ENCODE assay signal across 25 cellular contexts in genomic region chr1:29120367-29120766, GRCh38. TPM values are rescaled to one million over a fixed set of nuclear protein-coding genes. Genes with fewer than 3 reads are reported as not detected.
DNase-seq lines count a peak whose midpoint lies in the region; ATAC-seq and TF ChIP-seq lines count a peak whose summit lies in the region.
"Had no signal": no experiment of that assay in that cellular context is flagged by ENCODE, and none has a peak within 500 bp of the region (broad histone marks: within the 10 kb centered on the region; RNA-seq: fewer than 3 reads in every experiment).

No MANE protein-coding gene starts in this region.

- H3K4me3 ChIP-seq in esophagus muscularis mucosa = no peak overlapping the region
- H3K4me3 ChIP-seq in uterus = peak overlapping the region in 1 of 2 donors; percentile 73
- H3K4me3 ChIP-seq in GM23338 = no peak overlapping the region; the same call in 1 of the 2 replicates
- H3K4me3 ChIP-seq: cardiac muscle cell, GM12878, heart right ventricle, psoas muscle, thyroid gland had no signal

- TF ChIP-seq POLR2A in esophagus muscularis mucosa (IDR thresholded peaks at IDR 0.05; ENCODE audit: low read depth) (no peak), uterus (IDR thresholded peaks at IDR 0.05) (no peak)

- H3K36me3 Mint-ChIP-seq in activated naive CD4-positive, alpha-beta T cell treated with anti-CD3 and anti-CD28 coated beads for 36 hours (ENCODE audit: low read depth) = peaks cover 25% of the 10 kb centered on the region
- H3K36me3 Mint-ChIP-seq in activated naive CD4-positive, alpha-beta T cell treated with anti-CD3 and anti-CD28 coated beads, Interleukin-2, amount 50 U/mL, for 72 hours = peaks cover 0 to 9% of the 10 kb centered on the region in 2 donors
- peaks cover 6% of the 10 kb centered on the region for H3K36me3 Mint-ChIP-seq in neural crest cell (ENCODE audit: low read depth)
- peaks cover 3% of the 10 kb centered on the region in 2 donors for H3K36me3 Mint-ChIP-seq in activated T-cell treated with anti-CD3 and anti-CD28 coated beads, Interleukin-2, amount 50 U/mL, for 72 hours (ENCODE audit: insufficient read depth in 2 of 2)
- H3K36me3 Mint-ChIP-seq in GM23338 (ENCODE audit: low read depth) = peaks cover 17% of the 10 kb centered on the region

- intact Hi-C loops in activated naive CD4-positive, alpha-beta T cell treated with anti-CD3 and anti-CD28 coated beads for 36 hours (cut with micrococcal nuclease) = loop anchor here (5.0 kb wide), 1 partner anchor 78 kb away; no protein-coding TSS in a partner anchor
- intact Hi-C loops in esophagus muscularis mucosa (cut with DNase I) (loop anchor here (5.0 kb wide), 1 partner anchor 233 kb away; no protein-coding TSS in a partner anchor), uterus (cut with DNase I; ENCODE audit: low total_unique reads) (loop anchor here (10.0 kb wide), 1 partner anchor 64 kb away; the partner anchor contains the start of gene SRSF4)

- ATAC-seq in activated naive CD4-positive, alpha-beta T cell treated with anti-CD3 and anti-CD28 coated beads, Interleukin-2, amount 50 U/mL, for 72 hours = no peak
- ATAC-seq in activated T-cell treated with anti-CD3 and anti-CD28 coated beads, Interleukin-2, amount 50 U/mL, for 72 hours (replicated peaks in 1 of 2) = no peak
- ATAC-seq in GM23338 (no peak), GM21526 (IDR thresholded peaks at IDR 0.05; ENCODE audit: low FRiP score, unreplicated experiment) (no peak)
- ATAC-seq: heart right ventricle had no signal

- H3K79me2 ChIP-seq in GM23338 (replicated peaks; ENCODE audit: insufficient read depth) = no peaks in the 10 kb centered on the region

- TF ChIP-seq CTCF in esophagus muscularis mucosa (IDR thresholded peaks at IDR 0.05) (no peak), neural crest cell (conservative IDR thresholded peaks at IDR 0.05) (no peak), uterus (IDR thresholded peaks at IDR 0.05) (no peak), GM23338 (conservative IDR thresholded peaks at IDR 0.05; ENCODE audit: low read depth in 2 of 2) (no peak)

- peaks cover 17% of the 10 kb centered on the region; the same call in 1 of the 2 replicates for H3F3A ChIP-seq in GM23338 (replicated peaks; ENCODE audit: low read depth)

- H2AFZ ChIP-seq in GM23338 = no peak overlapping the region

- H3K27ac Mint-ChIP-seq in activated naive CD4-positive, alpha-beta T cell treated with anti-CD3 and anti-CD28 coated beads for 36 hours = no peak overlapping the region
- no peak overlapping the region for H3K27ac Mint-ChIP-seq in activated naive CD4-positive, alpha-beta T cell treated with anti-CD3 and anti-CD28 coated beads, Interleukin-2, amount 50 U/mL, for 72 hours
- H3K27ac Mint-ChIP-seq in neural crest cell (ENCODE audit: unreplicated experiment) (no peak overlapping the region), GM23338 (no peak overlapping the region)
- H3K27ac Mint-ChIP-seq in activated T-cell treated with anti-CD3 and anti-CD28 coated beads, Interleukin-2, amount 50 U/mL, for 72 hours = no peak overlapping the region
- H3K27ac Mint-ChIP-seq: activated B cell treated with CpG ODN at 0.5 μM for 24 hours; stimulated activated memory B cell treated with anti-CD40 and anti-IgM and Interleukin-4, amounts not matched to agents 10 μg/mL and 1 μg/mL and 100 μg/mL, for 72 hours had no signal

- H3K27me3 Mint-ChIP-seq in activated naive CD4-positive, alpha-beta T cell treated with anti-CD3 and anti-CD28 coated beads for 36 hours (ENCODE audit: low read depth) = peaks cover 14% of the 10 kb centered on the region
- H3K27me3 Mint-ChIP-seq in neural crest cell (ENCODE audit: low read depth) (peaks cover 42% of the 10 kb centered on the region), GM23338 (ENCODE audit: insufficient read depth, low read depth, poor library complexity) (peaks cover 33% of the 10 kb centered on the region)
- H3K27me3 Mint-ChIP-seq in activated T-cell treated with anti-CD3 and anti-CD28 coated beads, Interleukin-2, amount 50 U/mL, for 72 hours (ENCODE audit: low read depth) = peaks cover 4% of the 10 kb centered on the region

- H3K4me3 Mint-ChIP-seq in activated naive CD4-positive, alpha-beta T cell treated with anti-CD3 and anti-CD28 coated beads for 36 hours = peak overlapping the region; percentile 50
- H3K4me3 Mint-ChIP-seq in neural crest cell (peak overlapping the region; percentile 64), GM23338 (no peak overlapping the region; the same call in 2 of the 3 replicates)
- H3K4me3 Mint-ChIP-seq in activated T-cell treated with anti-CD3 and anti-CD28 coated beads, Interleukin-2, amount 50 U/mL, for 72 hours = no peak overlapping the region
- H3K4me3 Mint-ChIP-seq: activated B cell treated with CpG ODN at 0.5 μM for 24 hours; stimulated activated memory B cell treated with anti-CD40 and anti-IgM and Interleukin-4, amounts not matched to agents 10 μg/mL and 1 μg/mL and 100 μg/mL, for 72 hours had no signal

- H3K27ac ChIP-seq in esophagus muscularis mucosa (replicated peaks in 1 of 4) (peak overlapping the region; percentile 26 to 100 (median 98)), uterus (peak overlapping the region; percentile 94 to 100), GM23338 (ENCODE audit: low read depth) (no peak overlapping the region)
- H3K27ac ChIP-seq: cardiac muscle cell, heart right ventricle, psoas muscle, RWPE1, thyroid gland had no signal

- H3K4me1 ChIP-seq in esophagus muscularis mucosa (peaks cover 25 to 67% (median 47%) of the 10 kb centered on the region in 4 donors), uterus (peaks cover 0 to 12% of the 10 kb centered on the region in 2 donors), GM23338 (ENCODE audit: insufficient read depth) (peaks cover 6% of the 10 kb centered on the region; the same call in 1 of the 2 replicates)

- H3K4me2 ChIP-seq in GM23338 = no peak overlapping the region

- H3K36me3 ChIP-seq in esophagus muscularis mucosa (peaks cover 0 to 17% (median 11%) of the 10 kb centered on the region in 4 donors), uterus (no peaks in the 10 kb centered on the region), GM23338 (ENCODE audit: insufficient read depth) (no peaks in the 10 kb centered on the region)
- H3K36me3 ChIP-seq: cardiac muscle cell had no signal

- no peaks in the 10 kb centered on the region; the same call in 1 of the 2 replicates for H4K20me1 ChIP-seq in GM23338 (replicated peaks; ENCODE audit: insufficient read depth)

- DNase-seq in activated naive CD4-positive, alpha-beta T cell treated with anti-CD3 and anti-CD28 coated beads for 36 hours = no peak
- DNase-seq in activated naive CD4-positive, alpha-beta T cell treated with anti-CD3 and anti-CD28 coated beads, Interleukin-2, amount 50 U/mL, for 72 hours (ENCODE audit: low spot score in 2 of 2) = no peak
- DNase-seq in esophagus muscularis mucosa (ENCODE audit: extremely low spot score) = no peak
- DNase-seq in neural crest cell (ENCODE audit: low read depth, low spot score) = no peak
- DNase-seq in uterus = no peak
- no peak for DNase-seq in activated T-cell treated with anti-CD3 and anti-CD28 coated beads, Interleukin-2, amount 50 U/mL, for 72 hours
- DNase-seq in GM23338 (ENCODE audit: low spot score) = no peak
- DNase-seq: activated B cell treated with CpG ODN at 0.5 μM for 24 hours; activated CD4-positive, alpha-beta T cell treated with anti-CD3 and anti-CD28 coated beads, Interleukin-2, amount 50 U/mL, for 48 hours; activated CD8-positive, alpha-beta memory T cell treated with anti-CD3 and anti-CD28 coated beads, Interleukin-2, amount 50 U/mL, for 48 hours; activated effector memory CD4-positive, alpha-beta T cell treated with Interleukin-2 at 50 U/mL for 16 hours; COR-L47; cortex of kidney; DND-41; mesenchymal stem cell; NCI-H524 treated with DMSO at 0.1 percent for 48 hours; T-helper 9 cell; thyroid gland had no signal

- 92% methylated on average over 6 of the region's 6 CpGs for WGBS in esophagus muscularis mucosa

- CTCF ChIA-PET in activated naive CD4-positive, alpha-beta T cell treated with anti-CD3 and anti-CD28 coated beads for 36 hours (lab: Charles Lee) = interaction anchor here (0.5 to 2.4 kb wide), 9 partner anchors 11 to 877 kb away, joined by 3 to 15 read pairs (median 3); no protein-coding TSS in a partner anchor

- no peak for TF ChIP-seq EP300 in esophagus muscularis mucosa (IDR thresholded peaks at IDR 0.05)

- peaks cover 0 to 7% (median 3%) of the 10 kb centered on the region in 4 donors for H3K27me3 ChIP-seq in esophagus muscularis mucosa
- H3K27me3 ChIP-seq in uterus = no peaks in the 10 kb centered on the region
- H3K27me3 ChIP-seq in GM23338 (ENCODE audit: insufficient read depth) = peaks cover 40% of the 10 kb centered on the region

- H3K9me3 Mint-ChIP-seq in activated naive CD4-positive, alpha-beta T cell treated with anti-CD3 and anti-CD28 coated beads for 36 hours = no peaks in the 10 kb centered on the region
- H3K9me3 Mint-ChIP-seq in activated naive CD4-positive, alpha-beta T cell treated with anti-CD3 and anti-CD28 coated beads, Interleukin-2, amount 50 U/mL, for 72 hours = no peaks in the 10 kb centered on the region
- H3K9me3 Mint-ChIP-seq in neural crest cell (no peaks in the 10 kb centered on the region), GM23338 (no peaks in the 10 kb centered on the region)
- H3K9me3 Mint-ChIP-seq in activated T-cell treated with anti-CD3 and anti-CD28 coated beads, Interleukin-2, amount 50 U/mL, for 72 hours = no peaks in the 10 kb centered on the region
- H3K9me3 Mint-ChIP-seq: activated B cell treated with CpG ODN at 0.5 μM for 24 hours; stimulated activated memory B cell treated with anti-CD40 and anti-IgM and Interleukin-4, amounts not matched to agents 10 μg/mL and 1 μg/mL and 100 μg/mL, for 72 hours had no signal

- peaks cover 14% of the 10 kb centered on the region for H3K4me1 Mint-ChIP-seq in activated naive CD4-positive, alpha-beta T cell treated with anti-CD3 and anti-CD28 coated beads for 36 hours (ENCODE audit: low read depth)
- H3K4me1 Mint-ChIP-seq in neural crest cell (peaks cover 3% of the 10 kb centered on the region), GM23338 (peaks cover 2% of the 10 kb centered on the region; the same call in 2 of the 3 replicates)
- no peaks in the 10 kb centered on the region for H3K4me1 Mint-ChIP-seq in activated T-cell treated with anti-CD3 and anti-CD28 coated beads, Interleukin-2, amount 50 U/mL, for 72 hours (ENCODE audit: low read depth)

- H3K9me3 ChIP-seq in esophagus muscularis mucosa (no peaks in the 10 kb centered on the region), uterus (no peaks in the 10 kb centered on the region)
- H3K9me3 ChIP-seq: heart right ventricle, psoas muscle, thyroid gland had no signal

- no peaks in the 10 kb centered on the region for H3K9me2 ChIP-seq in GM23338 (ENCODE audit: insufficient read depth)

RNA-seq across cellular contexts. Expression of gene TMEM200B, which starts 3.3 kb away (rescaled TPM):
- total RNA-seq in activated naive CD4-positive, alpha-beta T cell treated with anti-CD3 and anti-CD28 coated beads for 36 hours = 1 to 10 TPM; 2.6 to 2.7 TPM
- total RNA-seq in activated naive CD4-positive, alpha-beta T cell treated with anti-CD3 and anti-CD28 coated beads, Interleukin-2, amount 50 U/mL, for 72 hours = 1 to 10 TPM in 1 of 2 donors, under 1 TPM in 1; 0.43 to 4.0 TPM
- total RNA-seq in esophagus muscularis mucosa (10 to 100 TPM; 14.5 to 44.8 (median 28.2) TPM), neural crest cell (3.7 and 3.8 TPM in 2 replicates), uterus (10 to 100 TPM; 31.3 to 67.5 (median 41.9) TPM)
- total RNA-seq in activated T-cell treated with anti-CD3 and anti-CD28 coated beads, Interleukin-2, amount 50 U/mL, for 72 hours = under 1 TPM; 0.36 to 0.46 TPM
- total RNA-seq in GM23338 (2014; rRNA removed; shearing (Covaris generic)) = 8.7 TPM in 2 replicates
- 4.9 and 5.3 TPM in 2 replicates for polyA plus RNA-seq in GM23338 (2016; fragmentation: Nextera tagmentation; extraction: Ambion mirVana)
- total RNA-seq: activated B cell treated with CpG ODN at 0.5 μM for 24 hours had no signal

Comparison
In these comparisons a context has a peak if more than half of its experiments do, and no peak if none do; other contexts are left out.
1. H3K4me3 Mint-ChIP-seq: peak in activated naive CD4-positive, alpha-beta T cell treated with anti-CD3 and anti-CD28 coated beads for 36 hours (single experiment) and neural crest cell (single experiment); none in activated T-cell treated with anti-CD3 and anti-CD28 coated beads, Interleukin-2, amount 50 U/mL, for 72 hours (0 of 2) and GM23338 (single experiment).